ENCODE assay signal across 16 cellular contexts in genomic region chr2:21452678-21453077, GRCh38.
"Had no signal": no experiment of that assay in that cellular context is flagged by ENCODE, and none has a peak within 500 bp of the region (broad histone marks: within the 10 kb centered on the region; RNA-seq: fewer than 3 reads in every experiment).

No MANE protein-coding gene starts in this region.

- H3K27me3 ChIP-seq: foreskin keratinocyte, left lung, thyroid gland had no signal

- H3K9me3 ChIP-seq: prostate gland, thyroid gland had no signal

- H3K36me3 Mint-ChIP-seq: natural killer cell treated with Interleukin-12 subunit alpha and Interleukin-12 subunit beta and Interleukin-15 and Interleukin-18, amount 100 ng/mL, for 72 hours had no signal

- H3K36me3 ChIP-seq: left lung, prostate gland, thyroid gland, WERI-Rb-1 had no signal

- FAIRE-seq: astrocyte, colon, keratinocyte had no signal

- ATAC-seq: activated CD8-positive, alpha-beta T cell treated with anti-CD3 and anti-CD28 coated beads, Interleukin-2, amount 10 ng/mL, durations not matched to agents 7 days and 5 days; foreskin keratinocyte; left lung; natural killer cell treated with Interleukin-12 subunit alpha and Interleukin-12 subunit beta and Interleukin-15 and Interleukin-18, amount 100 ng/mL, for 72 hours had no signal

- H3K27ac Mint-ChIP-seq: activated CD8-positive, alpha-beta T cell treated with anti-CD3 and anti-CD28 coated beads, Interleukin-2, amount 10 ng/mL, durations not matched to agents 7 days and 5 days; natural killer cell treated with Interleukin-12 subunit alpha and Interleukin-12 subunit beta and Interleukin-15 and Interleukin-18, amount 100 ng/mL, for 72 hours had no signal

- H3K4me1 ChIP-seq: foreskin keratinocyte, left lung, prostate gland, thyroid gland had no signal

- H3K27ac ChIP-seq: foreskin keratinocyte, left lung, prostate gland, thyroid gland, WERI-Rb-1 had no signal

- DNase-seq: activated CD4-positive, alpha-beta T cell treated with anti-CD3 and anti-CD28 coated beads for 4 hours; activated CD8-positive, alpha-beta memory T cell treated with anti-CD3 and anti-CD28 coated beads, Interleukin-2, amount 50 U/mL, for 48 hours; activated CD8-positive, alpha-beta T cell treated with anti-CD3 and anti-CD28 coated beads, Interleukin-2, amount 10 ng/mL, durations not matched to agents 7 days and 5 days; activated naive CD4-positive, alpha-beta T cell treated with Interleukin-2 at 50 U/mL for 16 hours; foreskin keratinocyte; head of caudate nucleus; left lung; stimulated activated CD4-positive, alpha-beta T cell treated with anti-CD3 and anti-CD28 coated beads, Interleukin-2, amount 100 ng/mL, for 48 hours; T1000; thyroid gland; WERI-Rb-1 had no signal

- H3K4me3 Mint-ChIP-seq: activated CD8-positive, alpha-beta T cell treated with anti-CD3 and anti-CD28 coated beads, Interleukin-2, amount 10 ng/mL, durations not matched to agents 7 days and 5 days; natural killer cell treated with Interleukin-12 subunit alpha and Interleukin-12 subunit beta and Interleukin-15 and Interleukin-18, amount 100 ng/mL, for 72 hours had no signal

- H3K27me3 Mint-ChIP-seq: natural killer cell treated with Interleukin-12 subunit alpha and Interleukin-12 subunit beta and Interleukin-15 and Interleukin-18, amount 100 ng/mL, for 72 hours had no signal

- H3K4me3 ChIP-seq: left lung, prostate gland, thyroid gland had no signal
